ENCODE assay signal across 8 cellular contexts in genomic region chr1:28508435-28508754, GRCh38. TPM values are rescaled to one million over a fixed set of nuclear protein-coding genes. Genes with fewer than 3 reads are reported as not detected.
DNase-seq lines count a peak whose midpoint lies in the region; ATAC-seq, FAIRE-seq and TF ChIP-seq lines count a peak whose summit lies in the region.

No MANE protein-coding gene starts in this region.

- peak overlapping the region; percentile 62 for H3K27ac Mint-ChIP-seq in endothelial cell (ENCODE audit: unreplicated experiment)

- H3K27me3 ChIP-seq in skeletal muscle satellite cell (ENCODE audit: control insufficient read depth, insufficient read depth, low read length), result no peaks in the 10 kb centered on the region

- peaks cover 17% of the 10 kb centered on the region for H3K4me1 Mint-ChIP-seq in endothelial cell (ENCODE audit: unreplicated experiment)

- no peaks in the 10 kb centered on the region for H3K9me3 ChIP-seq in skeletal muscle satellite cell (replicated peaks; ENCODE audit: low read length)

- H3K36me3 ChIP-seq in skeletal muscle satellite cell (ENCODE audit: insufficient read depth, low read length), result peaks cover 62% of the 10 kb centered on the region

- no peak for ATAC-seq in HG02973 (IDR thresholded peaks at IDR 0.05; ENCODE audit: unreplicated experiment)

- H3K4me1 ChIP-seq in skeletal muscle satellite cell (ENCODE audit: control insufficient read depth, insufficient read depth, low read length), result peaks cover 29% of the 10 kb centered on the region

- peaks cover 35% of the 10 kb centered on the region for H3K36me3 Mint-ChIP-seq in endothelial cell (ENCODE audit: low read depth, unreplicated experiment)

- H3K27ac ChIP-seq in RWPE1, result peak overlapping the region; percentile 97

- peak overlapping the region; percentile 92 for H3K4me2 ChIP-seq in skeletal muscle satellite cell (ENCODE audit: low read length)

- POLR2A ChIA-PET in RWPE1 (lab: Yijun Ruan, JAX; ENCODE audit: low non-redundant PET), result no interaction called here

- peak overlapping the region; percentile 100 for H3K9ac ChIP-seq in skeletal muscle satellite cell (ENCODE audit: low read depth, low read length)

- TF ChIP-seq CTCF in RWPE1 (conservative IDR thresholded peaks at IDR 0.05; ENCODE audit: low read depth) (no peak), endothelial cell (IDR thresholded peaks at IDR 0.05; ENCODE audit: unreplicated experiment) (no peak), lower leg skin (IDR thresholded peaks at IDR 0.05) (no peak)

- TF ChIP-seq POLR2A in GM12891 (IDR thresholded peaks at IDR 0.05; ENCODE audit: low read depth, low read length) (no peak; the same call in 1 of the 2 replicates), lower leg skin (IDR thresholded peaks at IDR 0.05) (no peak)

- CTCF ChIA-PET in RWPE1 (lab: Yijun Ruan, JAX), result no interaction called here

- H3K4me3 Mint-ChIP-seq in endothelial cell (ENCODE audit: unreplicated experiment), result peak overlapping the region; percentile 97

- WGBS in lower leg skin, 2 donors, result 36 to 46% methylated on average over 5 of the region's 5 CpGs

- DNase-seq in GM12891 (ENCODE audit: insufficient read length, low spot score) (no peak), RWPE1 (ENCODE audit: low spot score) (no peak), endothelial cell (ENCODE audit: low spot score) (no peak), lower leg skin (ENCODE audit: low spot score in 2 of 2) (no peak), islet precursor cell (no peak)
- DNase-seq in central memory CD4-positive, alpha-beta T cell, result no peak

- no peaks in the 10 kb centered on the region for H3K9me3 Mint-ChIP-seq in endothelial cell (ENCODE audit: unreplicated experiment)

- H3K27me3 Mint-ChIP-seq in endothelial cell (ENCODE audit: unreplicated experiment), result peaks cover 10% of the 10 kb centered on the region

- intact Hi-C loops in lower leg skin (cut with DNase I; ENCODE audit: low total_unique reads), result no loop called here

- FAIRE-seq in GM12891 (lab: Jason Lieb, UNC), result no peak

- peak overlapping the region; percentile 85 for H3K4me3 ChIP-seq in skeletal muscle satellite cell (ENCODE audit: low read length)
- no peak overlapping the region for H3K4me3 ChIP-seq in lower leg skin (ENCODE audit: low read depth, poor library complexity, severe bottlenecking)

TF ChIP-seq in GM12891, 5 proteins besides CTCF, POLR2A, EP300 and RAD21:
- TF ChIP-seq POLR2AphosphoS5 (IDR thresholded peaks at IDR 0.05; ENCODE audit: low read depth, low read length), result peak; percentile 79
- TF ChIP-seq SPI1 (IDR thresholded peaks at IDR 0.05; ENCODE audit: low read depth, low read length), result no peak

RNA-seq across cellular contexts. Expression of gene RCC1, which starts 2.6 kb away (rescaled TPM):
- 32.9 TPM for polyA plus RNA-seq in GM12891 (2012; ENCODE audit: low read depth, missing spikeins)
- total RNA-seq in endothelial cell (ENCODE audit: unreplicated experiment) (21.9 TPM), lower leg skin (10 to 100 TPM; 14.7 to 18.3 (median 15.2) TPM)
- 40.8 and 41.1 TPM in 2 replicates for total RNA-seq in skeletal muscle satellite cell (2012; rRNA removed)

RNA-seq across cellular contexts. Expression of gene TRNAU1AP, which starts 44.5 kb away (rescaled TPM):
- 20.8 TPM for polyA plus RNA-seq in GM12891 (2012; ENCODE audit: low read depth, missing spikeins)
- total RNA-seq in endothelial cell (ENCODE audit: unreplicated experiment) (39.6 TPM), lower leg skin (10 to 100 TPM; 11.8 to 24.9 (median 19.3) TPM)
- 25.6 and 26.9 TPM in 2 replicates for total RNA-seq in skeletal muscle satellite cell (2012; rRNA removed)
